In genomic region chr11:64455436-64456261, GRCh38 we compare ENCODE assay signal across 34 cellular contexts.
"Had no signal": no experiment of that assay in that cellular context is flagged by ENCODE, and none has a peak within 500 bp of the region (broad histone marks: within the 10 kb centered on the region; RNA-seq: fewer than 3 reads in every experiment).

No MANE protein-coding gene starts in this region.

- H3K36me3 Mint-ChIP-seq: activated CD8-positive, alpha-beta memory T cell treated with anti-CD3 and anti-CD28 coated beads, Interleukin-2, amount 10 ng/mL, durations not matched to agents 7 days and 5 days; mesothelial cell of epicardium; naive B cell had no signal

- H3K27me3 Mint-ChIP-seq: activated CD8-positive, alpha-beta T cell treated with anti-CD3 and anti-CD28 coated beads for 36 hours had no signal

- H3K27ac ChIP-seq: breast epithelium, epithelial cell of prostate, esophagus squamous epithelium, parathyroid adenoma, right atrium auricular region, thoracic aorta, uterus, WERI-Rb-1 had no signal

- H3K36me3 ChIP-seq: breast epithelium, esophagus squamous epithelium, right atrium auricular region, thoracic aorta, uterus, WERI-Rb-1 had no signal

- DNase-seq: activated CD4-positive, alpha-beta T cell treated with anti-CD3 and anti-CD28 coated beads, Interleukin-2, amount 50 U/mL, for 1 hour; activated CD8-positive, alpha-beta memory T cell treated with anti-CD3 and anti-CD28 coated beads, Interleukin-2, amount 10 ng/mL, durations not matched to agents 7 days and 5 days; activated CD8-positive, alpha-beta T cell treated with anti-CD3 and anti-CD28 coated beads for 36 hours; activated naive CD4-positive, alpha-beta T cell treated with Interleukin-2 at 50 U/mL for 16 hours; activated naive CD8-positive, alpha-beta T cell treated with anti-CD3 and anti-CD28 coated beads, Interleukin-2, amount 50 U/mL, for 24 hours; activated T-cell treated with anti-CD3 and anti-CD28 coated beads, Interleukin-2, amount 50 U/mL, for 48 hours; amygdala; effector CD8-positive, alpha-beta T cell; esophagus squamous epithelium; foreskin melanocyte; left cardiac atrium; left ventricle myocardium superior; mammary epithelial cell; naive B cell; nucleus accumbens; stimulated activated CD4-positive, alpha-beta T cell treated with anti-CD3 and anti-CD28 coated beads, Interleukin-12 subunit alpha, Interleukin-12 subunit beta, amount 100 ng/mL, for 4 hours; stimulated activated CD4-positive, alpha-beta T cell treated with anti-CD3 and anti-CD28 coated beads, Interleukin-4, amount 100 ng/mL, for 1 hour; stimulated activated naive CD8-positive, alpha-beta T cell treated with anti-CD3 and anti-CD28 coated beads, Interleukin-15, Interleukin-2, amounts not matched to agents 100 U/mL and 50 U/mL, for 24 hours; SW 1271; T1000; trophoblast cell; uterus; WERI-Rb-1 had no signal

- H3K27ac Mint-ChIP-seq: activated CD8-positive, alpha-beta memory T cell treated with anti-CD3 and anti-CD28 coated beads, Interleukin-2, amount 10 ng/mL, durations not matched to agents 7 days and 5 days; activated CD8-positive, alpha-beta T cell treated with anti-CD3 and anti-CD28 coated beads for 36 hours; activated naive CD8-positive, alpha-beta T cell treated with anti-CD3 and anti-CD28 coated beads, Interleukin-2, amount 50 U/mL, for 24 hours; activated T-helper 2 cell treated with anti-CD3 and anti-CD28 coated beads, Interferon-gamma antibody, Interleukin-2, Interleukin-4, amounts not matched to agents 10 μg/mL and 5 μg/mL and 100 μg/mL, durations not matched to agents 14 hours and 24 hours and 36 hours; mesothelial cell of epicardium; T-helper 1 cell treated with Interleukin-12 subunit alpha and Interleukin-12 subunit beta and Interleukin-4 antibody, amounts not matched to agents 30 μg/mL and 1 μg/mL, for 36 hours had no signal

- H3K4me1 Mint-ChIP-seq: activated CD8-positive, alpha-beta memory T cell treated with anti-CD3 and anti-CD28 coated beads, Interleukin-2, amount 10 ng/mL, durations not matched to agents 7 days and 5 days; activated naive CD8-positive, alpha-beta T cell treated with anti-CD3 and anti-CD28 coated beads, Interleukin-2, amount 50 U/mL, for 24 hours; mesothelial cell of epicardium had no signal

- H3K4me3 ChIP-seq: breast epithelium, esophagus squamous epithelium, right atrium auricular region, thoracic aorta, uterus had no signal

- H3K4me3 Mint-ChIP-seq: activated CD8-positive, alpha-beta memory T cell treated with anti-CD3 and anti-CD28 coated beads, Interleukin-2, amount 10 ng/mL, durations not matched to agents 7 days and 5 days; activated CD8-positive, alpha-beta T cell treated with anti-CD3 and anti-CD28 coated beads for 36 hours; activated naive CD8-positive, alpha-beta T cell treated with anti-CD3 and anti-CD28 coated beads, Interleukin-2, amount 50 U/mL, for 24 hours; mesothelial cell of epicardium; T-helper 1 cell treated with Interleukin-12 subunit alpha and Interleukin-12 subunit beta and Interleukin-4 antibody, amounts not matched to agents 30 μg/mL and 1 μg/mL, for 36 hours had no signal

- H3K4me1 ChIP-seq: breast epithelium, esophagus squamous epithelium, parathyroid adenoma, right atrium auricular region, uterus had no signal

- H3K9me3 ChIP-seq: esophagus squamous epithelium, right atrium auricular region, thoracic aorta, uterus had no signal

- H3K27me3 ChIP-seq: breast epithelium, right atrium auricular region, uterus had no signal

- H3K9me3 Mint-ChIP-seq: activated CD8-positive, alpha-beta T cell treated with anti-CD3 and anti-CD28 coated beads for 36 hours; activated naive CD8-positive, alpha-beta T cell treated with anti-CD3 and anti-CD28 coated beads, Interleukin-2, amount 50 U/mL, for 24 hours; activated T-helper 2 cell treated with anti-CD3 and anti-CD28 coated beads, Interferon-gamma antibody, Interleukin-2, Interleukin-4, amounts not matched to agents 10 μg/mL and 5 μg/mL and 100 μg/mL, durations not matched to agents 14 hours and 24 hours and 36 hours; mesothelial cell of epicardium; T-helper 1 cell treated with Interleukin-12 subunit alpha and Interleukin-12 subunit beta and Interleukin-4 antibody, amounts not matched to agents 30 μg/mL and 1 μg/mL, for 36 hours had no signal

- ATAC-seq: activated CD8-positive, alpha-beta memory T cell treated with anti-CD3 and anti-CD28 coated beads, Interleukin-2, amount 10 ng/mL, durations not matched to agents 7 days and 5 days; activated CD8-positive, alpha-beta T cell treated with anti-CD3 and anti-CD28 coated beads for 36 hours; activated naive CD8-positive, alpha-beta T cell treated with anti-CD3 and anti-CD28 coated beads, Interleukin-2, amount 50 U/mL, for 24 hours; left cardiac atrium; left ventricle myocardium superior; stimulated activated naive CD8-positive, alpha-beta T cell treated with anti-CD3 and anti-CD28 coated beads, Interleukin-15, Interleukin-2, amounts not matched to agents 100 U/mL and 50 U/mL, for 24 hours had no signal

- FAIRE-seq: colon, endometrium, islet of Langerhans had no signal
